21 cellular contexts compared by ENCODE assay signal in the genomic region with DNA sequence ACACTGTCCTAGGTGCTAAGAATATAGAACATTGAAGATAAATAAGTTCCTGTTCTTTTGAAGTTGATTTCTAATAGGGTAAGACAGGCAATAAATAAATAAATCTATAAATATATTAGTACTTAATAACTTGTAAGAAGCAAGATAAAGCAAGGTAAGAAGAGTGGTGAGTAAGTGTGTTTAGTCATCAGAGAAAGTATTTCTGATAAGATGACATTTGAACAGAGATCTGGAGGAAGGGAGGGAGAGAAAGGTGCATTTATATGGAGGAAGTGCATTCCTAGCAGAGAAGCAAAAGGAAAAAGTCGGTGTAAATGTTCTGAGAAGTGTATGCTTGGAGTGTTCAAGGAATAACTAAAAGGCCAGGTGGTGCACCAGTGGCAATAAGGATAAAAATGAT.
"Had no signal": no experiment of that assay in that cellular context is flagged by ENCODE, and none has a peak within 500 bp of the region (broad histone marks: within the 10 kb centered on the region; RNA-seq: fewer than 3 reads in every experiment).

No MANE protein-coding gene starts in this region.

- H3K27me3 Mint-ChIP-seq: dendritic cell treated with granulocyte-macrophage colony-stimulating factor and Interleukin-4, amounts not matched to agents 40 ng/mL and 50 ng/mL, for 4 days had no signal

- H3K27me3 ChIP-seq: colonic mucosa, esophagus muscularis mucosa, left lung, pancreas, tibial nerve, upper lobe of left lung had no signal

- H3K27ac ChIP-seq: colonic mucosa, esophagus muscularis mucosa, left lung, pancreas, thoracic aorta, tibial nerve, upper lobe of left lung had no signal

- FAIRE-seq: pancreas, urothelium cell line had no signal

- DNase-seq: colonic mucosa; effector CD8-positive, alpha-beta T cell; endodermal cell; immature natural killer cell; islet precursor cell; left lung; naive thymus-derived CD8-positive, alpha-beta T cell; occipital lobe; pancreas; stimulated activated CD4-positive, alpha-beta T cell treated with anti-CD3 and anti-CD28 coated beads, Interleukin-2, amount 100 ng/mL, for 24 hours; stimulated activated CD4-positive, alpha-beta T cell treated with anti-CD3 and anti-CD28 coated beads, Interleukin-4, amount 100 ng/mL, for 24 hours; stimulated activated naive CD4-positive, alpha-beta T cell treated with Interleukin-2 at 50 U/mL for 16 hours; upper lobe of left lung had no signal

- H3K36me3 Mint-ChIP-seq: immature natural killer cell; naive thymus-derived CD8-positive, alpha-beta T cell; stimulated activated effector memory CD8-positive, alpha-beta T cell treated with anti-CD3 and anti-CD28 coated beads, Interleukin-12 subunit alpha, Interleukin-12 subunit beta, amount 100 ng/mL, for 72 hours had no signal

- H3K36me3 ChIP-seq: colonic mucosa, esophagus muscularis mucosa, left lung, pancreas, thoracic aorta, tibial nerve, upper lobe of left lung had no signal

- H3K9me3 Mint-ChIP-seq: central memory CD8-positive, alpha-beta T cell; dendritic cell treated with granulocyte-macrophage colony-stimulating factor and Interleukin-4, amounts not matched to agents 40 ng/mL and 50 ng/mL, for 4 days; endodermal cell; immature natural killer cell; stimulated activated effector memory CD8-positive, alpha-beta T cell treated with anti-CD3 and anti-CD28 coated beads, Interleukin-12 subunit alpha, Interleukin-12 subunit beta, amount 100 ng/mL, for 72 hours had no signal

- H3K27ac Mint-ChIP-seq: dendritic cell treated with granulocyte-macrophage colony-stimulating factor and Interleukin-4, amounts not matched to agents 40 ng/mL and 50 ng/mL, for 4 days; endodermal cell; immature natural killer cell; naive thymus-derived CD8-positive, alpha-beta T cell; stimulated activated effector memory CD8-positive, alpha-beta T cell treated with anti-CD3 and anti-CD28 coated beads, Interleukin-12 subunit alpha, Interleukin-12 subunit beta, amount 100 ng/mL, for 72 hours had no signal

- H3K4me1 ChIP-seq: colonic mucosa, left lung, pancreas, tibial nerve had no signal

- ATAC-seq: left lung; naive thymus-derived CD8-positive, alpha-beta T cell; pancreas; sciatic nerve; stimulated activated effector memory CD8-positive, alpha-beta T cell treated with anti-CD3 and anti-CD28 coated beads, Interleukin-12 subunit alpha, Interleukin-12 subunit beta, amount 100 ng/mL, for 72 hours had no signal

- H3K4me3 Mint-ChIP-seq: central memory CD8-positive, alpha-beta T cell; dendritic cell treated with granulocyte-macrophage colony-stimulating factor and Interleukin-4, amounts not matched to agents 40 ng/mL and 50 ng/mL, for 4 days; endodermal cell; immature natural killer cell; naive thymus-derived CD8-positive, alpha-beta T cell; stimulated activated effector memory CD8-positive, alpha-beta T cell treated with anti-CD3 and anti-CD28 coated beads, Interleukin-12 subunit alpha, Interleukin-12 subunit beta, amount 100 ng/mL, for 72 hours had no signal

- H3K4me3 ChIP-seq: colonic mucosa, esophagus muscularis mucosa, left lung, pancreas, thoracic aorta, tibial nerve, upper lobe of left lung had no signal

- H3K4me1 Mint-ChIP-seq: central memory CD8-positive, alpha-beta T cell; stimulated activated effector memory CD8-positive, alpha-beta T cell treated with anti-CD3 and anti-CD28 coated beads, Interleukin-12 subunit alpha, Interleukin-12 subunit beta, amount 100 ng/mL, for 72 hours had no signal

- H3K9me3 ChIP-seq: colonic mucosa, esophagus muscularis mucosa, left lung, pancreas, thoracic aorta, tibial nerve, upper lobe of left lung had no signal
